In genomic region chr11:109914038-109914437, GRCh38 we compare ENCODE assay signal across 1 cellular context.
TF ChIP-seq lines count a peak whose summit lies in the region.

No MANE protein-coding gene starts in this region.

TF ChIP-seq in WTC11, 78 proteins besides CTCF, POLR2A, EP300 and RAD21 (continued from another document):
- TF ChIP-seq ERG (CRISPR knock-in tag; IDR thresholded peaks at IDR 0.05) (no peak), NR1H2 (CRISPR knock-in tag; IDR thresholded peaks at IDR 0.05) (no peak), ZNF317 (CRISPR knock-in tag; IDR thresholded peaks at IDR 0.05; ENCODE audit: borderline replicate concordance, low read depth) (no peak), ETV6 (CRISPR knock-in tag; IDR thresholded peaks at IDR 0.05) (no peak), ATF2 (CRISPR knock-in tag; IDR thresholded peaks at IDR 0.05; ENCODE audit: borderline replicate concordance, low read depth) (no peak), CDX4 (CRISPR knock-in tag; IDR thresholded peaks at IDR 0.05; ENCODE audit: borderline replicate concordance) (no peak)
- TF ChIP-seq, protein P1, sequence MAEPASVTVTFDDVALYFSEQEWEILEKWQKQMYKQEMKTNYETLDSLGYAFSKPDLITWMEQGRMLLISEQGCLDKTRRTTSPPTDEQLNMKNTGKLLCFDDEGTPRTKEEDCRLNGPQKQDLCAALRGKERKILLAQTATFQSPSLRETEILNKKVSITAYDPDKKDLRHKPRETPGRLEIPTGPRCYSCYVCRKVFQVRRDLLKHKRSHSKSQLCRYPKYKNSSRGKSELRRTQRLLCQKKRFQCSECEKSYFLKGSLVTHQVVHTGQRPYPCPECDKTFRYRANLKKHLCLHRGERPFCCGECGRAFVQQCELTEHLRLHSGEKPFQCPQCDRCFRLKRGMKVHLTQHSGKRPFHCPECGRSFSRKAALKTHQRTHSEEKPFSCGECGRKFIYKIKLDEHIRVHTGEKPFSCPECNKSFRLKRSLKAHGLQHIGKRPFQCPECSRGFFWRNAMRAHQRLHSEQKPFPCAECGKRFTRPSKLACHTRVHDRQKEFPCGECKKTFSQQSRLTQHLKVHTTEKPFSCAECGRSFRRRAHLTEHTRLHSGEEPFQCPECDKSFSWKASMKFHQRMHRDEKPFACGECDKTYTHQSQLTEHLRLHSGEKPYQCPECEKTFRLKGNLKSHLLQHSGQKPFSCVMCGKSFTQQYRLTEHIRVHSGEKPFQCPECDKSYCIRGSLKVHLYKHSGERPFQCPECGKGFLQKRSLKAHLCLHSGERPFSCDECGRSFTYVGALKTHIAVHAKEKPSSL (CRISPR knock-in tag; conservative IDR thresholded peaks at IDR 0.05) = no peak
- TF ChIP-seq, protein P2, sequence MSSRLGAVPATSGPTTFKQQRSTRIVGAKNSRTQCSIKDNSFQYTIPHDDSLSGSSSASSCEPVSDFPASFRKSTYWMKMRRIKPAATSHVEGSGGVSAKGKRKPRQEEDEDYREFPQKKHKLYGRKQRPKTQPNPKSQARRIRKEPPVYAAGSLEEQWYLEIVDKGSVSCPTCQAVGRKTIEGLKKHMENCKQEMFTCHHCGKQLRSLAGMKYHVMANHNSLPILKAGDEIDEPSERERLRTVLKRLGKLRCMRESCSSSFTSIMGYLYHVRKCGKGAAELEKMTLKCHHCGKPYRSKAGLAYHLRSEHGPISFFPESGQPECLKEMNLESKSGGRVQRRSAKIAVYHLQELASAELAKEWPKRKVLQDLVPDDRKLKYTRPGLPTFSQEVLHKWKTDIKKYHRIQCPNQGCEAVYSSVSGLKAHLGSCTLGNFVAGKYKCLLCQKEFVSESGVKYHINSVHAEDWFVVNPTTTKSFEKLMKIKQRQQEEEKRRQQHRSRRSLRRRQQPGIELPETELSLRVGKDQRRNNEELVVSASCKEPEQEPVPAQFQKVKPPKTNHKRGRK (CRISPR knock-in tag; IDR thresholded peaks at IDR 0.05; ENCODE audit: borderline replicate concordance) = no peak
